Comparison of ENCODE assay signal across 9 cellular contexts in the genomic region with DNA sequence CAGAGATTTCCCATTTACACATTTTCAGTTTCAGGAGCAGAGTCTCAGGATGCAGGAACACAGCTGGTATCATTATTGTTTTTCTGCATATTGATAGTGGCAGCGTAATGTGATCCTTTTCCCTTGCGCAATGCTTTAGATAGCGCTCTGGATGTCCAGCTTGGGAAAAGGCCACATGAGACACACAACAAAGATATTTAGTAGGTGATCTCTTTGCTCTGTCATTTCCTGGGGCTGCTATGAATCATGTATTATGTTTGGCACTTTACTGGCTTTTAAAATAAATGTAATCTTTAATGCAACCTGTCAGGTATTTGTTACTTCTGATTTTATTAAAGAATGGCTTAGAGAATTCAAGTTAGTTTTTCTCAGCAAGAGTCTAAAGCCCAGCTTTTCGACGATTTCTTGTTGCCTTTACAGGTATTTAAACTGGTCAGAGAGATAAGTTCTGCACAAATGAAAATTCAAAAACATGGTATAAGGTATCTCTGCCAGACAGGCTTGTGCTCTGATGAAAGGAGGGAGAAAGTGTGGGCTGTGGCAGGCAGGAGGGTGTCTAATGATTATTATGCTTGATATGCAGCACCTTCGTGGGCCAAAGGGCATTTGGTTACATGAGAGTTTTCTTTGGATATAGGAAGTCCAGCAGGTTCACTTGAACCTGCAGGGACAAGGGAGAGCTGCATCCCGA. TPM values are rescaled to one million over a fixed set of nuclear protein-coding genes. Genes with fewer than 3 reads are reported as not detected.
DNase-seq lines count a peak whose midpoint lies in the region; ATAC-seq and TF ChIP-seq lines count a peak whose summit lies in the region.
"Had no signal": no experiment of that assay in that cellular context is flagged by ENCODE, and none has a peak within 500 bp of the region (broad histone marks: within the 10 kb centered on the region; RNA-seq: fewer than 3 reads in every experiment).

No MANE protein-coding gene starts in this region.

- no peaks in the 10 kb centered on the region for H3K9me3 Mint-ChIP-seq in activated CD4-positive, alpha-beta T cell treated with anti-CD3 and anti-CD28 coated beads for 36 hours (ENCODE audit: low read depth)

- peak overlapping the region; percentile 67 for H3K27ac Mint-ChIP-seq in activated CD4-positive, alpha-beta T cell treated with anti-CD3 and anti-CD28 coated beads for 36 hours
- H3K27ac Mint-ChIP-seq: B cell had no signal

- no peak for ATAC-seq in activated CD4-positive, alpha-beta T cell treated with anti-CD3 and anti-CD28 coated beads for 36 hours
- ATAC-seq in HG03378 (IDR thresholded peaks at IDR 0.05; ENCODE audit: unreplicated experiment) = no peak

- H3K27ac ChIP-seq in brain microvascular endothelial cell = peak overlapping the region; percentile 29

- H3K27me3 ChIP-seq in brain microvascular endothelial cell (replicated peaks) = no peaks in the 10 kb centered on the region

- CTCF ChIA-PET in activated CD4-positive, alpha-beta T cell treated with anti-CD3 and anti-CD28 coated beads for 36 hours (lab: Charles Lee) = interaction anchor here (0.6 to 6.4 kb wide), 5 partner anchors 10 to 44 kb away, joined by 3 to 80 read pairs (median 3); no protein-coding TSS in a partner anchor

- no peak overlapping the region for H3K4me3 ChIP-seq in brain microvascular endothelial cell (ENCODE audit: low read depth, low read length)

- no peaks in the 10 kb centered on the region for H3K27me3 Mint-ChIP-seq in activated CD4-positive, alpha-beta T cell treated with anti-CD3 and anti-CD28 coated beads for 36 hours
- H3K27me3 Mint-ChIP-seq: B cell had no signal

- no peaks in the 10 kb centered on the region for H3K36me3 ChIP-seq in brain microvascular endothelial cell (replicated peaks)

- DNase-seq in activated CD4-positive, alpha-beta T cell treated with anti-CD3 and anti-CD28 coated beads for 36 hours = no peak
- no peak for DNase-seq in activated CD4-positive, alpha-beta T cell treated with anti-CD3 and anti-CD28 coated beads for 4 hours
- DNase-seq in NCI-H226 (peak; percentile 57), brain microvascular endothelial cell (peak; percentile 85), renal cortical epithelial cell (ENCODE audit: low read depth) (peak; percentile 61), NOMO-1 treated with dmso at 0.1 percent for 144 hours (lab: John Stamatoyannopoulos, UW; ENCODE audit: unreplicated experiment) (no peak), DMS79 treated with DMSO at 0.1 percent for 48 hours (lab: John Stamatoyannopoulos, UW) (no peak)

- intact Hi-C loops in activated CD4-positive, alpha-beta T cell treated with anti-CD3 and anti-CD28 coated beads for 36 hours (cut with DNase I, micrococcal nuclease) = no loop called here

- H3K4me3 Mint-ChIP-seq in activated CD4-positive, alpha-beta T cell treated with anti-CD3 and anti-CD28 coated beads for 36 hours = peak overlapping the region; percentile 16
- H3K4me3 Mint-ChIP-seq: B cell had no signal

- peaks cover 54% of the 10 kb centered on the region for H3K4me1 Mint-ChIP-seq in activated CD4-positive, alpha-beta T cell treated with anti-CD3 and anti-CD28 coated beads for 36 hours

- in situ Hi-C loops in brain microvascular endothelial cell (cut with HindIII; ENCODE audit: low pct_ligation_motif_present, low sequenced_read_pairs) = no loop called here

- POLR2A ChIA-PET in activated CD4-positive, alpha-beta T cell treated with anti-CD3 and anti-CD28 coated beads for 36 hours (lab: Charles Lee) = interaction anchor here (0.9 kb wide), 1 partner anchor 17 kb away, joined by 3 read pairs; no protein-coding TSS in a partner anchor

- no peak for TF ChIP-seq CTCF in brain microvascular endothelial cell (IDR thresholded peaks at IDR 0.05; ENCODE audit: low read depth, low read length, missing control alignments)

- no peaks in the 10 kb centered on the region for H3K36me3 Mint-ChIP-seq in activated CD4-positive, alpha-beta T cell treated with anti-CD3 and anti-CD28 coated beads for 36 hours (ENCODE audit: low read depth)

RNA-seq across cellular contexts. Expression of gene PTTG1, which starts 42.3 kb away (rescaled TPM):
- 100 to 1,000 TPM; 169 to 212 TPM for total RNA-seq in activated CD4-positive, alpha-beta T cell treated with anti-CD3 and anti-CD28 coated beads for 36 hours
- 19.9 and 107 TPM in 2 replicates for total RNA-seq in renal cortical epithelial cell

RNA-seq across cellular contexts. Expression of gene SLU7, which starts 45.0 kb away (rescaled TPM):
- total RNA-seq in activated CD4-positive, alpha-beta T cell treated with anti-CD3 and anti-CD28 coated beads for 36 hours = 10 to 100 TPM; 41.1 to 53.0 TPM
- total RNA-seq in renal cortical epithelial cell = 75.5 and 111 TPM in 2 replicates

Comparison
In these comparisons a context has a peak if more than half of its experiments do, and no peak if none do; other contexts are left out.
1. DNase-seq: peak in NCI-H226 (single experiment), brain microvascular endothelial cell (single experiment) and renal cortical epithelial cell (single experiment); none in activated CD4-positive, alpha-beta T cell treated with anti-CD3 and anti-CD28 coated beads for 36 hours (single experiment), activated CD4-positive, alpha-beta T cell treated with anti-CD3 and anti-CD28 coated beads for 4 hours (0 of 2), NOMO-1 treated with dmso at 0.1 percent for 144 hours (single experiment) and DMS79 treated with DMSO at 0.1 percent for 48 hours (single experiment).